Comparison of ENCODE assay signal across 1 cellular context in genomic region chr15:59456114-59456513, GRCh38.
TF ChIP-seq lines count a peak whose summit lies in the region.

No MANE protein-coding gene starts in this region.

TF ChIP-seq in GM23338, 12 proteins besides CTCF, POLR2A, EP300 and RAD21 (continued from another document):
- TF ChIP-seq, protein P1, sequence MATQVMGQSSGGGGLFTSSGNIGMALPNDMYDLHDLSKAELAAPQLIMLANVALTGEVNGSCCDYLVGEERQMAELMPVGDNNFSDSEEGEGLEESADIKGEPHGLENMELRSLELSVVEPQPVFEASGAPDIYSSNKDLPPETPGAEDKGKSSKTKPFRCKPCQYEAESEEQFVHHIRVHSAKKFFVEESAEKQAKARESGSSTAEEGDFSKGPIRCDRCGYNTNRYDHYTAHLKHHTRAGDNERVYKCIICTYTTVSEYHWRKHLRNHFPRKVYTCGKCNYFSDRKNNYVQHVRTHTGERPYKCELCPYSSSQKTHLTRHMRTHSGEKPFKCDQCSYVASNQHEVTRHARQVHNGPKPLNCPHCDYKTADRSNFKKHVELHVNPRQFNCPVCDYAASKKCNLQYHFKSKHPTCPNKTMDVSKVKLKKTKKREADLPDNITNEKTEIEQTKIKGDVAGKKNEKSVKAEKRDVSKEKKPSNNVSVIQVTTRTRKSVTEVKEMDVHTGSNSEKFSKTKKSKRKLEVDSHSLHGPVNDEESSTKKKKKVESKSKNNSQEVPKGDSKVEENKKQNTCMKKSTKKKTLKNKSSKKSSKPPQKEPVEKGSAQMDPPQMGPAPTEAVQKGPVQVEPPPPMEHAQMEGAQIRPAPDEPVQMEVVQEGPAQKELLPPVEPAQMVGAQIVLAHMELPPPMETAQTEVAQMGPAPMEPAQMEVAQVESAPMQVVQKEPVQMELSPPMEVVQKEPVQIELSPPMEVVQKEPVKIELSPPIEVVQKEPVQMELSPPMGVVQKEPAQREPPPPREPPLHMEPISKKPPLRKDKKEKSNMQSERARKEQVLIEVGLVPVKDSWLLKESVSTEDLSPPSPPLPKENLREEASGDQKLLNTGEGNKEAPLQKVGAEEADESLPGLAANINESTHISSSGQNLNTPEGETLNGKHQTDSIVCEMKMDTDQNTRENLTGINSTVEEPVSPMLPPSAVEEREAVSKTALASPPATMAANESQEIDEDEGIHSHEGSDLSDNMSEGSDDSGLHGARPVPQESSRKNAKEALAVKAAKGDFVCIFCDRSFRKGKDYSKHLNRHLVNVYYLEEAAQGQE (IDR thresholded peaks at IDR 0.05; ENCODE audit: unreplicated experiment) = no peak
- TF ChIP-seq EZH2phosphoT487 (IDR thresholded peaks at IDR 0.05; ENCODE audit: unreplicated experiment) (no peak), ZNF331 (CRISPR knock-in tag; IDR thresholded peaks at IDR 0.05; ENCODE audit: low read depth) (no peak), CREB1 (CRISPR knock-in tag; IDR thresholded peaks at IDR 0.05; ENCODE audit: low read depth) (no peak), JUNB (IDR thresholded peaks at IDR 0.05; ENCODE audit: unreplicated experiment) (no peak), NANOG (IDR thresholded peaks at IDR 0.05; ENCODE audit: borderline replicate concordance) (no peak), ZNF114 (CRISPR knock-in tag; IDR thresholded peaks at IDR 0.05) (no peak), STAT1 (IDR thresholded peaks at IDR 0.05; ENCODE audit: unreplicated experiment) (no peak), ETS1 (IDR thresholded peaks at IDR 0.05) (no peak), POLR2AphosphoS5 (IDR thresholded peaks at IDR 0.05; ENCODE audit: low read depth) (no peak), EZH2 (IDR thresholded peaks at IDR 0.05; ENCODE audit: low read depth, unreplicated experiment) (no peak)
